18 cellular contexts compared by ENCODE assay signal in the genomic region with DNA sequence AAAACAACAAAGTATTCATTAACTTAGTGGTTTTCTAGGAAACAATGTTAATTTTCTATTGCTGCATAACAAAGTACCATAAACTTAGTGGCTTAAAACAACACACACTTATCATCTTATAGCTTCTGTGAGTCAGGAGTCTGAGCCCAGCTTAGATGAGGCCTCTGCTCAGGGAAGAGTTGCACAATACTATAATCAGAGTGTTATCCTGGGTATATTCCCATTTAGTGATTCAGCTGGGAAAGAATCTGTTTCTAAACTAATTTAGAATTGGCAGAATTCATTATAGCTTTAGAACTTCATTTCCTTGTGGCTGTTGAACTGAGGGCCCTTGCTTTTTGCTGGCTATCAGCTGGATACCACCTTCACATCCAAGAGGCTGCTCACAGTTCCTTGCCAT.
DNase-seq lines count a peak whose midpoint lies in the region; ATAC-seq, FAIRE-seq and TF ChIP-seq lines count a peak whose summit lies in the region.
"Had no signal": no experiment of that assay in that cellular context is flagged by ENCODE, and none has a peak within 500 bp of the region (broad histone marks: within the 10 kb centered on the region; RNA-seq: fewer than 3 reads in every experiment).

No MANE protein-coding gene starts in this region.

- H3K4me3 ChIP-seq in AG04450 (ENCODE audit: low read depth, low read length), result no peak overlapping the region
- no peak overlapping the region for H3K4me3 ChIP-seq in bronchial epithelial cell (ENCODE audit: low read depth, low read length)
- H3K4me3 ChIP-seq: BLaER1 treated with 17β-estradiol and CSF1 and Interleukin-3, amounts not matched to agents 10 nM and 100 nM; SJSA1 had no signal

- no peaks in the 10 kb centered on the region for H3K9me3 ChIP-seq in AG04450 (ENCODE audit: control insufficient read depth, insufficient read depth, low read length)
- H3K9me3 ChIP-seq: BLaER1 treated with 17β-estradiol and CSF1 and Interleukin-3, amounts not matched to agents 10 nM and 100 nM; SJSA1 had no signal

- DNase-seq in AG04450 (ENCODE audit: low read depth, low spot score), result peak; percentile 65
- peak; percentile 51 for DNase-seq in HT1080 (ENCODE audit: low read depth)
- DNase-seq in bronchial epithelial cell (ENCODE audit: low read depth), result peak; percentile 50
- DNase-seq in kidney tubule cell (ENCODE audit: low spot score), result peak; percentile 43
- no peak for DNase-seq in cerebellar cortex (ENCODE audit: low spot score)
- no peak for DNase-seq in NOMO-1 (lab: John Stamatoyannopoulos, UW; ENCODE audit: unreplicated experiment in 2 of 2)
- DNase-seq: cortex of kidney; DND-41; NCI-H187 treated with DMSO at 0.1 percent for 48 hours; NCI-H526; stimulated activated CD4-positive, alpha-beta T cell treated with anti-CD3 and anti-CD28 coated beads, Interleukin-4, amount 100 ng/mL, for 4 hours had no signal

- FAIRE-seq in bronchial epithelial cell (lab: Jason Lieb, UNC), result no peak

- H3K27ac ChIP-seq in AG04450 (ENCODE audit: low read depth, low read length), result no peak overlapping the region
- H3K27ac ChIP-seq: BLaER1 treated with 17β-estradiol and CSF1 and Interleukin-3, amounts not matched to agents 10 nM and 100 nM; KMS-11; SJSA1 had no signal

- H3K27me3 ChIP-seq in AG04450 (ENCODE audit: control insufficient read depth, insufficient read depth, low read length) (no peaks in the 10 kb centered on the region), bronchial epithelial cell (ENCODE audit: control insufficient read depth, insufficient read depth, low read length) (no peaks in the 10 kb centered on the region)
- H3K27me3 ChIP-seq: BLaER1 treated with 17β-estradiol and CSF1 and Interleukin-3, amounts not matched to agents 10 nM and 100 nM; SJSA1 had no signal

- CTCF ChIA-PET in AG04450 (lab: Charles Lee), result interaction anchor here (1.5 kb wide), 1 partner anchor 412 kb away, joined by 7 read pairs; no protein-coding TSS in a partner anchor

- H3K36me3 ChIP-seq in bronchial epithelial cell (ENCODE audit: control insufficient read depth, insufficient read depth, low read length), result no peaks in the 10 kb centered on the region
- H3K36me3 ChIP-seq: BLaER1 treated with 17β-estradiol and CSF1 and Interleukin-3, amounts not matched to agents 10 nM and 100 nM; SJSA1 had no signal

- POLR2A ChIA-PET in AG04450 (lab: Yijun Ruan, JAX), result no interaction called here

- ATAC-seq in GM21786 (IDR thresholded peaks at IDR 0.05; ENCODE audit: unreplicated experiment) (no peak), GM21526 (IDR thresholded peaks at IDR 0.05; ENCODE audit: low FRiP score, unreplicated experiment) (no peak)
- ATAC-seq: activated naive CD4-positive, alpha-beta T cell treated with anti-CD3 and anti-CD28 coated beads, Interleukin-2, amount 50 U/mL, for 72 hours; stimulated activated memory B cell treated with anti-CD40 and anti-IgM and Interleukin-4, amounts not matched to agents 10 μg/mL and 1 μg/mL and 100 μg/mL, for 72 hours had no signal

- TF ChIP-seq CTCF in AG04450 (IDR thresholded peaks at IDR 0.05; ENCODE audit: low read depth, low read length) (no peak), bronchial epithelial cell (IDR thresholded peaks at IDR 0.05; ENCODE audit: insufficient read depth, low read length, severe bottlenecking) (no peak)

Comparison
In these comparisons a context has a peak if more than half of its experiments do, and no peak if none do; other contexts are left out.
1. DNase-seq: peak in AG04450 (single experiment), HT1080 (single experiment), bronchial epithelial cell (single experiment) and kidney tubule cell (single experiment); none in cerebellar cortex (single experiment) and NOMO-1 (0 of 2).